In the genomic region with DNA sequence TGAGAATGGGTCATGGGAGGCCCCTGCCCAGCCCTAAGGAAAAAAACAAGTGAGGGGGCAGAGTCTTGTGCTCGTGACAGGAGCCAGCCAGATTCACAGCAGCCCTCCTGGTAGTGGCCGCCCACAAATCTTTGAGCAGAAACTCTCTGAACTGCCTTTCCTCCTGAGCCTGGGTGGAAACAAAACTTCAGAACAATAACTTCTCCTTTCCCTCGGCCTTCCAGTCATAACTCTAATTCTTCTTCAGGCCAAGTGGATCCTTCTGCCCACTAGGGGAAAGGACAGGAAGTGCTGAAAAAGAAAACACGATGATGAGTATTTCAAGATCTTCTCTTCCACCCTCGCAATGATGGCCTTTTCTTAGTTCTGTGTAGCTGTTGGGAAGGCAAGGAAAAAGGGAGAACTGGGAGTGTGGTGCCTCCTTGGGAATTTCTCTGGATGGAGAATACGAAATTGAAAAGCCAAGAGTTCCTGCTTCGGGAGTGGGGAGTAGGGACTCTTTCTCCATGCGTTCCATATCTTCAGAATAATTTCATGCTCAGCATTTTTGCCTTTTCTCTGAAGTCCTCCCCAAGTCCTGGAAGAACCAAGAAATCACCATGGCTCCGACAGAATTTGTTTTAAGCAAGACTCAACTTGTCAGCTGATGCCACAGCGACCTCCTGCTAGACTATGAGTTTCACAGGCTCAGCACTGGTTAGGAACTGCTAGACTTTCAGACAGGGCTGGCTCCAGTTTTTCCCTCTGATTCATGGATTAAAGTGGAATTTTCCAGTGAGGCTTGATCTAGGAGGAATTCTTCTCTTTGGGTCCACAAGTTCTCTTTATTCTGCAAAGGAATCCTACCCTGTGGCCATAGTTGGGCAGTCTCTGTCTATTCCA, we compare ENCODE assay signal across 1 cellular context.
TF ChIP-seq lines count a peak whose summit lies in the region.

No MANE protein-coding gene starts in this region.

TF ChIP-seq in GM23338, 12 proteins besides CTCF, POLR2A, EP300 and RAD21 (continued from another document):
- TF ChIP-seq, protein P1, sequence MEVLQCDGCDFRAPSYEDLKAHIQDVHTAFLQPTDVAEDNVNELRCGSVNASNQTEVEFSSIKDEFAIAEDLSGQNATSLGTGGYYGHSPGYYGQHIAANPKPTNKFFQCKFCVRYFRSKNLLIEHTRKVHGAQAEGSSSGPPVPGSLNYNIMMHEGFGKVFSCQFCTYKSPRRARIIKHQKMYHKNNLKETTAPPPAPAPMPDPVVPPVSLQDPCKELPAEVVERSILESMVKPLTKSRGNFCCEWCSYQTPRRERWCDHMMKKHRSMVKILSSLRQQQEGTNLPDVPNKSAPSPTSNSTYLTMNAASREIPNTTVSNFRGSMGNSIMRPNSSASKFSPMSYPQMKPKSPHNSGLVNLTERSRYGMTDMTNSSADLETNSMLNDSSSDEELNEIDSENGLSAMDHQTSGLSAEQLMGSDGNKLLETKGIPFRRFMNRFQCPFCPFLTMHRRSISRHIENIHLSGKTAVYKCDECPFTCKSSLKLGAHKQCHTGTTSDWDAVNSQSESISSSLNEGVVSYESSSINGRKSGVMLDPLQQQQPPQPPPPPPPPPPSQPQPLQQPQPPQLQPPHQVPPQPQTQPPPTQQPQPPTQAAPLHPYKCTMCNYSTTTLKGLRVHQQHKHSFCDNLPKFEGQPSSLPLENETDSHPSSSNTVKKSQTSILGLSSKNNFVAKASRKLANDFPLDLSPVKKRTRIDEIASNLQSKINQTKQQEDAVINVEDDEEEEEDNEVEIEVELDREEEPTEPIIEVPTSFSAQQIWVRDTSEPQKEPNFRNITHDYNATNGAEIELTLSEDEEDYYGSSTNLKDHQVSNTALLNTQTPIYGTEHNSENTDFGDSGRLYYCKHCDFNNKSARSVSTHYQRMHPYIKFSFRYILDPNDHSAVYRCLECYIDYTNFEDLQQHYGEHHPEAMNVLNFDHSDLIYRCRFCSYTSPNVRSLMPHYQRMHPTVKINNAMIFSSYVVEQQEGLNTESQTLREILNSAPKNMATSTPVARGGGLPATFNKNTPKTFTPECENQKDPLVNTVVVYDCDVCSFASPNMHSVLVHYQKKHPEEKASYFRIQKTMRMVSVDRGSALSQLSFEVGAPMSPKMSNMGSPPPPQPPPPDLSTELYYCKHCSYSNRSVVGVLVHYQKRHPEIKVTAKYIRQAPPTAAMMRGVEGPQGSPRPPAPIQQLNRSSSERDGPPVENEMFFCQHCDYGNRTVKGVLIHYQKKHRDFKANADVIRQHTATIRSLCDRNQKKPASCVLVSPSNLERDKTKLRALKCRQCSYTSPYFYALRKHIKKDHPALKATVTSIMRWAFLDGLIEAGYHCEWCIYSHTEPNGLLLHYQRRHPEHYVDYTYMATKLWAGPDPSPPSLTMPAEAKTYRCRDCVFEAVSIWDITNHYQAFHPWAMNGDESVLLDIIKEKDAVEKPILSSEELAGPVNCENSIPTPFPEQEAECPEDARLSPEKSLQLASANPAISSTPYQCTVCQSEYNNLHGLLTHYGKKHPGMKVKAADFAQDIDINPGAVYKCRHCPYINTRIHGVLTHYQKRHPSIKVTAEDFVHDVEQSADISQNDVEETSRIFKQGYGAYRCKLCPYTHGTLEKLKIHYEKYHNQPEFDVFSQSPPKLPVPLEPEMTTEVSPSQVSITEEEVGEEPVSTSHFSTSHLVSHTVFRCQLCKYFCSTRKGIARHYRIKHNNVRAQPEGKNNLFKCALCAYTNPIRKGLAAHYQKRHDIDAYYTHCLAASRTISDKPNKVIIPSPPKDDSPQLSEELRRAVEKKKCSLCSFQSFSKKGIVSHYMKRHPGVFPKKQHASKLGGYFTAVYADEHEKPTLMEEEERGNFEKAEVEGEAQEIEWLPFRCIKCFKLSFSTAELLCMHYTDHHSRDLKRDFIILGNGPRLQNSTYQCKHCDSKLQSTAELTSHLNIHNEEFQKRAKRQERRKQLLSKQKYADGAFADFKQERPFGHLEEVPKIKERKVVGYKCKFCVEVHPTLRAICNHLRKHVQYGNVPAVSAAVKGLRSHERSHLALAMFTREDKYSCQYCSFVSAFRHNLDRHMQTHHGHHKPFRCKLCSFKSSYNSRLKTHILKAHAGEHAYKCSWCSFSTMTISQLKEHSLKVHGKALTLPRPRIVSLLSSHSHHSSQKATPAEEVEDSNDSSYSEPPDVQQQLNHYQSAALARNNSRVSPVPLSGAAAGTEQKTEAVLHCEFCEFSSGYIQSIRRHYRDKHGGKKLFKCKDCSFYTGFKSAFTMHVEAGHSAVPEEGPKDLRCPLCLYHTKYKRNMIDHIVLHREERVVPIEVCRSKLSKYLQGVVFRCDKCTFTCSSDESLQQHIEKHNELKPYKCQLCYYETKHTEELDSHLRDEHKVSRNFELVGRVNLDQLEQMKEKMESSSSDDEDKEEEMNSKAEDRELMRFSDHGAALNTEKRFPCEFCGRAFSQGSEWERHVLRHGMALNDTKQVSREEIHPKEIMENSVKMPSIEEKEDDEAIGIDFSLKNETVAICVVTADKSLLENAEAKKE (CRISPR knock-in tag; IDR thresholded peaks at IDR 0.05) = no peak
- TF ChIP-seq CREB1 (CRISPR knock-in tag; IDR thresholded peaks at IDR 0.05; ENCODE audit: low read depth) (no peak), STAT1 (IDR thresholded peaks at IDR 0.05; ENCODE audit: unreplicated experiment) (no peak), POLR2AphosphoS5 (IDR thresholded peaks at IDR 0.05; ENCODE audit: low read depth) (no peak), ZNF331 (CRISPR knock-in tag; IDR thresholded peaks at IDR 0.05; ENCODE audit: low read depth) (no peak), JUNB (IDR thresholded peaks at IDR 0.05; ENCODE audit: unreplicated experiment) (no peak)
